Comparison of ENCODE assay signal across 8 cellular contexts in genomic region chr6:24402697-24403500, GRCh38. TPM values are rescaled to one million over a fixed set of nuclear protein-coding genes. Genes with fewer than 3 reads are reported as not detected.
DNase-seq lines count a peak whose midpoint lies in the region; ATAC-seq and TF ChIP-seq lines count a peak whose summit lies in the region.

Gene MRS2 (plus strand): TSS chr6:24402936. CDS start chr6:24403047, 111 bp downstream.

- CTCF ChIA-PET in activated CD4-positive, alpha-beta T cell treated with anti-CD3 and anti-CD28 coated beads for 36 hours (lab: Charles Lee): interaction anchor here (0.7 to 1.2 kb wide), 2 partner anchors 19 to 120 kb away, joined by 3 to 5 read pairs; no protein-coding TSS in a partner anchor

- peak within 1 kb of the TSS; percentile 86 for H3K27ac Mint-ChIP-seq in activated CD4-positive, alpha-beta T cell treated with anti-CD3 and anti-CD28 coated beads for 36 hours
- H3K27ac Mint-ChIP-seq in chondrocyte (ENCODE audit: unreplicated experiment): peak within 1 kb of the TSS; percentile 60

- intact Hi-C loops in activated CD4-positive, alpha-beta T cell treated with anti-CD3 and anti-CD28 coated beads for 36 hours (cut with DNase I, micrococcal nuclease): loop anchor here (1.0 to 10.0 kb wide), 6 partner anchors 42 to 292 kb away; partner anchors contain the start of genes ACOT13 (in 1 of the 2), ALDH5A1 (in 1 of the 2) and TDP2 (in 1 of the 2)

- ATAC-seq in GM19035 (IDR thresholded peaks at IDR 0.05; ENCODE audit: unreplicated experiment): peak; percentile 98
- ATAC-seq in HG03342 (IDR thresholded peaks at IDR 0.05; ENCODE audit: unreplicated experiment): peak; percentile 87
- ATAC-seq in activated CD4-positive, alpha-beta T cell treated with anti-CD3 and anti-CD28 coated beads for 36 hours: peak; percentile 97

- peaks cover 13% of the 10 kb centered on the region for H3K27me3 Mint-ChIP-seq in activated CD4-positive, alpha-beta T cell treated with anti-CD3 and anti-CD28 coated beads for 36 hours
- peaks cover 17% of the 10 kb centered on the region for H3K27me3 Mint-ChIP-seq in chondrocyte (ENCODE audit: low read depth)

- H3K4me3 Mint-ChIP-seq in activated CD4-positive, alpha-beta T cell treated with anti-CD3 and anti-CD28 coated beads for 36 hours: peak within 1 kb of the TSS; percentile 93
- H3K4me3 Mint-ChIP-seq in chondrocyte (ENCODE audit: unreplicated experiment): peak within 1 kb of the TSS; percentile 85

- H3K9me3 Mint-ChIP-seq in activated CD4-positive, alpha-beta T cell treated with anti-CD3 and anti-CD28 coated beads for 36 hours (ENCODE audit: low read depth): no peaks in the 10 kb centered on the region
- no peaks in the 10 kb centered on the region for H3K9me3 Mint-ChIP-seq in chondrocyte (ENCODE audit: low read depth)

- POLR2A ChIA-PET in activated CD4-positive, alpha-beta T cell treated with anti-CD3 and anti-CD28 coated beads for 36 hours (lab: Charles Lee): no interaction called here

- DNase-seq in AML-193 (lab: John Stamatoyannopoulos, UW) (peak; percentile 78 to 79), NCI-H446 treated with DMSO at 0.1 percent for 48 hours (lab: John Stamatoyannopoulos, UW) (peak; percentile 25), chondrocyte (ENCODE audit: low spot score) (peak; percentile 94), kidney epithelial cell (ENCODE audit: low read depth) (no peak)
- peak; percentile 84 for DNase-seq in activated CD4-positive, alpha-beta T cell treated with anti-CD3 and anti-CD28 coated beads for 36 hours
- DNase-seq in stimulated activated CD4-positive, alpha-beta T cell treated with anti-CD3 and anti-CD28 coated beads, Interleukin-15, amount 100 ng/mL, for 48 hours (ENCODE audit: low read depth in 2 of 2): peak; percentile 41 to 62

- peaks cover 8% of the 10 kb centered on the region for H3K36me3 Mint-ChIP-seq in activated CD4-positive, alpha-beta T cell treated with anti-CD3 and anti-CD28 coated beads for 36 hours (ENCODE audit: low read depth)
- no peaks in the 10 kb centered on the region for H3K36me3 Mint-ChIP-seq in chondrocyte (ENCODE audit: low read depth)

- TF ChIP-seq CTCF in chondrocyte (IDR thresholded peaks at IDR 0.05): peak; percentile 19
- no peak for TF ChIP-seq CTCF in kidney epithelial cell (IDR thresholded peaks at IDR 0.05; ENCODE audit: insufficient read depth, low read length, poor library complexity, severe bottlenecking)

- peak within 1 kb of the TSS; percentile 78 for H3K4me3 ChIP-seq in kidney epithelial cell (ENCODE audit: low read depth, low read length)

- peaks cover 24% of the 10 kb centered on the region for H3K4me1 Mint-ChIP-seq in activated CD4-positive, alpha-beta T cell treated with anti-CD3 and anti-CD28 coated beads for 36 hours
- H3K4me1 Mint-ChIP-seq in chondrocyte (ENCODE audit: low read depth): peaks cover 24% of the 10 kb centered on the region

- no peaks in the 10 kb centered on the region for H3K27me3 ChIP-seq in kidney epithelial cell (ENCODE audit: control insufficient read depth, insufficient read depth, low read length)

- H3K36me3 ChIP-seq in kidney epithelial cell (ENCODE audit: control insufficient read depth, insufficient read depth, low read length): no peaks in the 10 kb centered on the region

RNA-seq across cellular contexts. Expression of gene MRS2, which starts in this region (rescaled TPM):
- total RNA-seq in activated CD4-positive, alpha-beta T cell treated with anti-CD3 and anti-CD28 coated beads for 36 hours: 10 to 100 TPM; 21.0 to 25.5 TPM
- total RNA-seq in chondrocyte (16.0 to 18.0 TPM (median 16.5 TPM) in 3 replicates), kidney epithelial cell (26.1 and 42.3 TPM in 2 replicates)
